In genomic region chr1:90613371-90613770, GRCh38 we compare ENCODE assay signal across 1 cellular context.
TF ChIP-seq lines count a peak whose summit lies in the region.

No MANE protein-coding gene starts in this region.

TF ChIP-seq in SK-N-SH treated with all-trans-retinoic acid at 6 μM for 48 hours, 23 proteins besides CTCF, POLR2A, EP300 and RAD21 (continued from another document):
- TF ChIP-seq POU6F1 (CRISPR knock-in tag; IDR thresholded peaks at IDR 0.05; ENCODE audit: borderline replicate concordance, low read depth) = no peak
- no peak for TF ChIP-seq ZNF70 (CRISPR knock-in tag; IDR thresholded peaks at IDR 0.05)
- no peak for TF ChIP-seq ZNF565 (CRISPR knock-in tag; conservative IDR thresholded peaks at IDR 0.05; ENCODE audit: low read depth)
- no peak for TF ChIP-seq BACH2 (CRISPR knock-in tag; IDR thresholded peaks at IDR 0.05; ENCODE audit: borderline replicate concordance)
- no peak for TF ChIP-seq RARB (CRISPR knock-in tag; IDR thresholded peaks at IDR 0.05)
- TF ChIP-seq OSR1 (CRISPR knock-in tag; IDR thresholded peaks at IDR 0.05) = no peak
- no peak for TF ChIP-seq SNAI2 (CRISPR knock-in tag; IDR thresholded peaks at IDR 0.05)
- no peak for TF ChIP-seq ESRRG (CRISPR knock-in tag; IDR thresholded peaks at IDR 0.05)
- no peak for TF ChIP-seq ZFP30 (CRISPR knock-in tag; IDR thresholded peaks at IDR 0.05)
- TF ChIP-seq PPARA (CRISPR knock-in tag; IDR thresholded peaks at IDR 0.05; ENCODE audit: borderline replicate concordance) = no peak
TF ChIP-seq in SK-N-SH treated with all-trans-retinoic acid at 6 μM for 48 hours: peak in this region for 0.
